In the genomic region with DNA sequence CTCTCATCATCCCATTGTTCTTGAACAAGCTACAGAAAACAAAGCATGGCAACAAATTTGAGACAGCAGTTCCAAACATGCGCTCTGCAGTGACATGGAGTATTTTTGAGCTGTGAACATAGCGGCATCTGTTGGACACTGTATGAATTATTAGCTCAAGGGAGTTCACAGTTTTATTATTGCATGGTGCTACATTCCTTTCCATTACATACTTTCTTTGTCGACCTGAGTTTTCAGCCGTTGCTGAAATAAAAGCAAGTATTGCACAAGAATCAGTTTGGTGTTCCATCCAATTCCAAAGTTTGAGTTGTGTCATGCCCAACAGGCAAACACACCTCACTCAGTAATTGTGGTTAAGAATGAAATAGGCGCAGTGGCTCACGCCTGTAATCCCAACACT, we compare ENCODE assay signal across 8 cellular contexts.
DNase-seq lines count a peak whose midpoint lies in the region; TF ChIP-seq lines count a peak whose summit lies in the region.

No MANE protein-coding gene starts in this region.

- H3K27me3 Mint-ChIP-seq in nephron (ENCODE audit: low read depth): no peaks in the 10 kb centered on the region

- in situ Hi-C loops in GM13977 (cut with MboI; ENCODE audit: low pct_unique_long_range_greater_than_20kb, low sequenced_read_pairs, unreplicated experiment): no loop called here
- in situ Hi-C loops in T47D (cut with HindIII; ENCODE audit: low pct_unique_long_range_greater_than_20kb, low sequenced_read_pairs): no loop called here

- peaks cover 2% of the 10 kb centered on the region for H3K4me1 Mint-ChIP-seq in nephron

- H3K36me3 Mint-ChIP-seq in nephron (ENCODE audit: low read depth): no peaks in the 10 kb centered on the region

- peak; percentile 58 for TF ChIP-seq CTCF in AG04449 (IDR thresholded peaks at IDR 0.05; ENCODE audit: insufficient read depth, low read length, missing control alignments)
- peak; percentile 57 for TF ChIP-seq CTCF in GM13977 (IDR thresholded peaks at IDR 0.05; ENCODE audit: extremely low read depth, insufficient read depth, missing control alignments)
- TF ChIP-seq CTCF in nephron (IDR thresholded peaks at IDR 0.05; ENCODE audit: unreplicated experiment in 3 of 3): peak; percentile 34 to 47 (median 41)

- H3K9me3 Mint-ChIP-seq in nephron: no peaks in the 10 kb centered on the region

- H3K4me3 ChIP-seq in AG04449 (ENCODE audit: low read depth, low read length): no peak overlapping the region

- H3K4me3 Mint-ChIP-seq in nephron: no peak overlapping the region

- POLR2A ChIA-PET in AG04449 (lab: Yijun Ruan, JAX): interaction anchor here (0.9 to 1.0 kb wide), 2 partner anchors 129 to 131 kb away, joined by 3 to 4 read pairs; no protein-coding TSS in a partner anchor

- peak; percentile 23 for DNase-seq in AG04449 (ENCODE audit: low read depth, low spot score)
- DNase-seq in GM13977 (ENCODE audit: low spot score): no peak
- DNase-seq in NCI-H187 treated with DMSO at 0.1 percent for 48 hours (lab: John Stamatoyannopoulos, UW): peak; percentile 63
- peak; percentile 25 to 71 for DNase-seq in T47D (ENCODE audit: low read depth in 1 of 2, low spot score in 1 of 2)
- no peak for DNase-seq in middle frontal gyrus (ENCODE audit: extremely low spot score, low spot score)
- no peak for DNase-seq in stimulated activated CD4-positive, alpha-beta T cell treated with anti-CD3 and anti-CD28 coated beads, Interleukin-4, amount 100 ng/mL, for 24 hours
- DNase-seq in activated CD4-positive, CD25-positive, alpha-beta regulatory T cell (lab: John Stamatoyannopoulos, UW): no peak

- CTCF ChIA-PET in AG04449 (lab: Yijun Ruan, JAX): interaction anchor here (0.6 to 3.2 kb wide), 32 partner anchors 9 to 169 kb away, joined by 3 to 70 read pairs (median 5); partner anchors contain the start of gene TPP2

- no peak overlapping the region for H3K27ac Mint-ChIP-seq in nephron

Comparison
In these comparisons a context has a peak if more than half of its experiments do, and no peak if none do; other contexts are left out.
1. DNase-seq: peak in AG04449 (single experiment), NCI-H187 treated with DMSO at 0.1 percent for 48 hours (single experiment) and T47D (2 of 2); none in GM13977 (single experiment), middle frontal gyrus (single experiment), stimulated activated CD4-positive, alpha-beta T cell treated with anti-CD3 and anti-CD28 coated beads, Interleukin-4, amount 100 ng/mL, for 24 hours (single experiment) and activated CD4-positive, CD25-positive, alpha-beta regulatory T cell (0 of 4).
2. Peak in every context shown above with its lines, with median percentiles within 50 percentile points of each other: CTCF ChIP-seq.